11 cellular contexts compared by ENCODE assay signal in the genomic region with DNA sequence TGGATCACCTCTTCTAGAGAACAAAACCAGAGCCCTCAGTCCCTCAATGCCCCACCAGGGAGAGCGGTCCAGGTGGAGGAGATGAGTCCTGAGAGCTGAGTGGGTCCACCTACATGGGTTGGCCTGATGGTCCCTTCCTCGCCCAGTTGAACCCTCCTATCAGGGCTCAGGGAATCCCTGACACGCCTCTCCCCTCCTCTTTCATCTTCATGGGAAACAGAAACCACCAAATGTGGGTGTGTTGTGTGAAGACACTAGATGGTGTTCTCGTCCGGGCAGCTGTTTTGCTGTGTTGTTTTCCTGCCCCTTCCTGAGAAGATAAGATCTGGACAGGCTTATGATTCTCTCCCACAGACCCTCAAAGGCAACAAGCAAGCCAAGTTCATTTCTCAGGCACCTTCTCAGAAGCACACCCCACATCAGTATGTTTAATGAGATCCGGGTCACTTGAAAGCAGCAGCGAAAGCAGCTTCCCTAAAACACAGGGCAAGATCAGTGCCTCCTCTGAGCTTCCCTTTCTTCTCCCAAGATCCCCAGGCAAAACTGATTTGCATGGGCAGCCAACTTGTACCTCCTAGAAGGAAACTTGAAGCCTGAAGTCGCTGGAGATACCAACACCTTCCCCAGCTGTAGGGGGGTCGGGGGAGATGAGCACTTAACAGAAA. TPM values are rescaled to one million over a fixed set of nuclear protein-coding genes. Genes with fewer than 3 reads are reported as not detected.
DNase-seq lines count a peak whose midpoint lies in the region; ATAC-seq and TF ChIP-seq lines count a peak whose summit lies in the region.
"Had no signal": no experiment of that assay in that cellular context is flagged by ENCODE, and none has a peak within 500 bp of the region (broad histone marks: within the 10 kb centered on the region; RNA-seq: fewer than 3 reads in every experiment).

No MANE protein-coding gene starts in this region.

- no peaks in the 10 kb centered on the region for H3K36me3 Mint-ChIP-seq in activated naive CD4-positive, alpha-beta T cell treated with anti-CD3 and anti-CD28 coated beads for 36 hours (ENCODE audit: low read depth)

- TF ChIP-seq CTCF in OCI-LY7 (conservative IDR thresholded peaks at IDR 0.05; ENCODE audit: low read length): no peak; the same call in 1 of the 2 replicates

- H3K4me3 Mint-ChIP-seq in activated naive CD4-positive, alpha-beta T cell treated with anti-CD3 and anti-CD28 coated beads for 36 hours: peak overlapping the region; percentile 10

- peak overlapping the region; percentile 4; the same call in 1 of the 2 replicates for H2AFZ ChIP-seq in OCI-LY7 (ENCODE audit: low read length)

- CTCF ChIA-PET in activated naive CD4-positive, alpha-beta T cell treated with anti-CD3 and anti-CD28 coated beads for 36 hours (lab: Charles Lee): interaction anchor here (1.1 to 6.4 kb wide), 2 partner anchors 14 to 131 kb away, joined by 3 to 60 read pairs; no protein-coding TSS in a partner anchor
- CTCF ChIA-PET in OCI-LY7 (lab: Charles Lee; ENCODE audit: unreplicated experiment): interaction anchor here (1.8 kb wide), 1 partner anchor 15 kb away, joined by 6 read pairs; no protein-coding TSS in a partner anchor

- POLR2A ChIA-PET in OCI-LY7 (lab: Charles Lee): interaction anchor here (0.6 to 17.9 kb wide), 7 partner anchors 17 to 1123 kb away, joined by 3 to 577 read pairs (median 37); partner anchors contain the start of gene POU2AF1

- BruUV-seq in OCI-LY7 (replicated peaks; lab: Mats Ljungman, UMichigan): TSS peak; percentile 44

- H4K20me1 ChIP-seq in OCI-LY7 (ENCODE audit: insufficient read depth, low read length): no peaks in the 10 kb centered on the region; the same call in 1 of the 2 replicates

- H3K4me1 Mint-ChIP-seq in activated naive CD4-positive, alpha-beta T cell treated with anti-CD3 and anti-CD28 coated beads for 36 hours (ENCODE audit: low read depth): peaks cover 49% of the 10 kb centered on the region

- peaks cover 99% of the 10 kb centered on the region for H3K4me1 ChIP-seq in OCI-LY7 (ENCODE audit: insufficient read depth, low read length, poor library complexity, severe bottlenecking)
- H3K4me1 ChIP-seq: BE2C had no signal

- no peaks in the 10 kb centered on the region for H3K9me2 ChIP-seq in OCI-LY7 (ENCODE audit: insufficient read depth, low read length)

- ATAC-seq in HG02588 (IDR thresholded peaks at IDR 0.05; ENCODE audit: unreplicated experiment) (peak; percentile 26), GM18858 (IDR thresholded peaks at IDR 0.05; ENCODE audit: unreplicated experiment) (no peak)
- ATAC-seq in stimulated activated naive CD8-positive, alpha-beta T cell treated with anti-CD3 and anti-CD28 coated beads, Interleukin-15, Interleukin-2, amounts not matched to agents 100 U/mL and 50 U/mL, for 24 hours: peak; percentile 38
- ATAC-seq: Panc1 had no signal

- no peaks in the 10 kb centered on the region for H3K27me3 Mint-ChIP-seq in activated naive CD4-positive, alpha-beta T cell treated with anti-CD3 and anti-CD28 coated beads for 36 hours (ENCODE audit: low read depth)

- intact Hi-C loops in activated naive CD4-positive, alpha-beta T cell treated with anti-CD3 and anti-CD28 coated beads for 36 hours (cut with micrococcal nuclease): loop anchor here (1.0 kb wide), 1 partner anchor 36 kb away; no protein-coding TSS in a partner anchor
- intact Hi-C loops in OCI-LY7 (cut with micrococcal nuclease; ENCODE audit: unreplicated experiment): no loop called here

- peak overlapping the region; percentile 51 for H3K4me3 ChIP-seq in OCI-LY7 (ENCODE audit: low read depth, low read length, poor library complexity, severe bottlenecking)

- no peaks in the 10 kb centered on the region for H3K9me3 Mint-ChIP-seq in activated naive CD4-positive, alpha-beta T cell treated with anti-CD3 and anti-CD28 coated beads for 36 hours

- H3K79me2 ChIP-seq in OCI-LY7 (ENCODE audit: insufficient read depth, low read depth, low read length): no peaks in the 10 kb centered on the region; the same call in 1 of the 2 replicates

- H3K27ac ChIP-seq in OCI-LY7 (ENCODE audit: low read depth, low read length, poor library complexity, severe bottlenecking): peak overlapping the region; percentile 97

- no peaks in the 10 kb centered on the region for H3K36me3 ChIP-seq in OCI-LY7 (ENCODE audit: insufficient read depth, low read length)
- H3K36me3 ChIP-seq: BE2C had no signal

- no peaks in the 10 kb centered on the region for H3K9me3 ChIP-seq in OCI-LY7 (ENCODE audit: low read length)
- H3K9me3 ChIP-seq: BE2C had no signal

- peak overlapping the region; percentile 3 for H3K27ac Mint-ChIP-seq in activated naive CD4-positive, alpha-beta T cell treated with anti-CD3 and anti-CD28 coated beads for 36 hours

- peak; percentile 16 for DNase-seq in activated naive CD4-positive, alpha-beta T cell treated with anti-CD3 and anti-CD28 coated beads for 36 hours
- no peak for DNase-seq in activated naive CD4-positive, alpha-beta T cell treated with anti-CD3 and anti-CD28 coated beads, Interleukin-2, amount 50 U/mL, for 16 hours
- DNase-seq in OCI-LY7 (ENCODE audit: low spot score) (peak; percentile 86), amygdala (lab: John Stamatoyannopoulos, UW) (no peak), AML-193 (lab: John Stamatoyannopoulos, UW) (no peak)
- DNase-seq in stimulated activated naive CD8-positive, alpha-beta T cell treated with anti-CD3 and anti-CD28 coated beads, Interleukin-15, Interleukin-2, amounts not matched to agents 100 U/mL and 50 U/mL, for 24 hours: peak; percentile 30
- DNase-seq: activated gamma-delta T cell treated with Interleukin-2 at 50 U/mL for 16 hours, BE2C had no signal

- H3K4me2 ChIP-seq in OCI-LY7 (ENCODE audit: low read length): peak overlapping the region; percentile 90

RNA-seq across cellular contexts. Expression of gene POU2AF1, which starts 35.3 kb away (rescaled TPM):
- total RNA-seq in activated naive CD4-positive, alpha-beta T cell treated with anti-CD3 and anti-CD28 coated beads for 36 hours: under 1 TPM; 0.48 to 0.62 TPM
- 56.4 and 86.1 TPM in 2 replicates for total RNA-seq in OCI-LY7 (2014; rRNA removed; shearing (Covaris generic))
- 285 and 315 TPM in 2 replicates for total RNA-seq in OCI-LY7 (2022)

Comparison
In these comparisons a context has a peak if more than half of its experiments do, and no peak if none do; other contexts are left out.
1. DNase-seq: peak in activated naive CD4-positive, alpha-beta T cell treated with anti-CD3 and anti-CD28 coated beads for 36 hours (single experiment), OCI-LY7 (single experiment) and stimulated activated naive CD8-positive, alpha-beta T cell treated with anti-CD3 and anti-CD28 coated beads, Interleukin-15, Interleukin-2, amounts not matched to agents 100 U/mL and 50 U/mL, for 24 hours (single experiment); none in activated naive CD4-positive, alpha-beta T cell treated with anti-CD3 and anti-CD28 coated beads, Interleukin-2, amount 50 U/mL, for 16 hours (single experiment), amygdala (0 of 56) and AML-193 (0 of 2).
2. RNA of gene POU2AF1, which starts 35.3 kb away (total RNA-seq): 56.4 to 315 TPM in OCI-LY7; 0.48 to 0.62 TPM in activated naive CD4-positive, alpha-beta T cell treated with anti-CD3 and anti-CD28 coated beads for 36 hours; every median in the first group is over 10 times any median in the second.